ENCODE assay signal across 11 cellular contexts in genomic region chr13:44271915-44272341, GRCh38.
DNase-seq lines count a peak whose midpoint lies in the region; ATAC-seq, FAIRE-seq and TF ChIP-seq lines count a peak whose summit lies in the region.
"Had no signal": no experiment of that assay in that cellular context is flagged by ENCODE, and none has a peak within 500 bp of the region (broad histone marks: within the 10 kb centered on the region; RNA-seq: fewer than 3 reads in every experiment).

No MANE protein-coding gene starts in this region.

- peaks cover 10% of the 10 kb centered on the region for H3K36me3 Mint-ChIP-seq in activated naive CD4-positive, alpha-beta T cell treated with anti-CD3 and anti-CD28 coated beads, Interleukin-2, amount 50 U/mL, for 24 hours
- no peaks in the 10 kb centered on the region for H3K36me3 Mint-ChIP-seq in activated naive CD4-positive, alpha-beta T cell treated with anti-CD3 and anti-CD28 coated beads for 36 hours (ENCODE audit: low read depth)
- H3K36me3 Mint-ChIP-seq in nephron progenitor cell (ENCODE audit: low read depth), result no peaks in the 10 kb centered on the region
- H3K36me3 Mint-ChIP-seq: type B pancreatic cell had no signal

- DNase-seq in activated naive CD4-positive, alpha-beta T cell treated with anti-CD3 and anti-CD28 coated beads for 36 hours, result no peak
- peak; percentile 76 for DNase-seq in fibroblast of gingiva (ENCODE audit: low read depth)
- DNase-seq in nephron progenitor cell, result no peak
- no peak for DNase-seq in upper lobe of right lung
- DNase-seq in RCC 7860 (ENCODE audit: low spot score), result no peak
- no peak for DNase-seq in occipital lobe (lab: John Stamatoyannopoulos, UW)
- DNase-seq in cortex of kidney (lab: John Stamatoyannopoulos, UW), result no peak
- DNase-seq: activated naive CD8-positive, alpha-beta T cell treated with anti-CD3 and anti-CD28 coated beads, Interleukin-2, amount 10 ng/mL, durations not matched to agents 7 days and 5 days had no signal

- H3K36me3 ChIP-seq in upper lobe of right lung, result no peaks in the 10 kb centered on the region
- H3K36me3 ChIP-seq: SJSA1 had no signal

- H3K4me1 ChIP-seq in upper lobe of right lung, result peaks cover 36% of the 10 kb centered on the region

- CTCF ChIA-PET in activated naive CD4-positive, alpha-beta T cell treated with anti-CD3 and anti-CD28 coated beads for 36 hours (lab: Charles Lee), result interaction anchor here (1.3 kb wide), 1 partner anchor 28 kb away, joined by 3 read pairs; no protein-coding TSS in a partner anchor

- H3K9me3 ChIP-seq in upper lobe of right lung, result no peaks in the 10 kb centered on the region
- H3K9me3 ChIP-seq: SJSA1 had no signal

- no peak overlapping the region for H3K4me3 ChIP-seq in upper lobe of right lung
- H3K4me3 ChIP-seq: SJSA1 had no signal

- TF ChIP-seq CTCF in nephron progenitor cell (IDR thresholded peaks at IDR 0.05), result no peak
- TF ChIP-seq CTCF in upper lobe of right lung (IDR thresholded peaks at IDR 0.05), result no peak

- peaks cover 48% of the 10 kb centered on the region for H3K4me1 Mint-ChIP-seq in activated naive CD4-positive, alpha-beta T cell treated with anti-CD3 and anti-CD28 coated beads, Interleukin-2, amount 50 U/mL, for 24 hours
- H3K4me1 Mint-ChIP-seq in activated naive CD4-positive, alpha-beta T cell treated with anti-CD3 and anti-CD28 coated beads for 36 hours (ENCODE audit: low read depth), result peaks cover 56% of the 10 kb centered on the region
- peaks cover 53% of the 10 kb centered on the region for H3K4me1 Mint-ChIP-seq in nephron progenitor cell

- H3K27ac ChIP-seq in upper lobe of right lung, result peak overlapping the region; percentile 51
- H3K27ac ChIP-seq: SJSA1 had no signal

- H3K27me3 ChIP-seq in upper lobe of right lung, result no peaks in the 10 kb centered on the region
- H3K27me3 ChIP-seq: SJSA1 had no signal

- peak overlapping the region; percentile 30 for H3K27ac Mint-ChIP-seq in activated naive CD4-positive, alpha-beta T cell treated with anti-CD3 and anti-CD28 coated beads, Interleukin-2, amount 50 U/mL, for 24 hours
- no peak overlapping the region for H3K27ac Mint-ChIP-seq in activated naive CD4-positive, alpha-beta T cell treated with anti-CD3 and anti-CD28 coated beads for 36 hours
- H3K27ac Mint-ChIP-seq in nephron progenitor cell, result peak overlapping the region; percentile 46
- H3K27ac Mint-ChIP-seq: activated naive CD8-positive, alpha-beta T cell treated with anti-CD3 and anti-CD28 coated beads, Interleukin-2, amount 10 ng/mL, durations not matched to agents 7 days and 5 days; type B pancreatic cell had no signal

- H3K27me3 Mint-ChIP-seq in activated naive CD4-positive, alpha-beta T cell treated with anti-CD3 and anti-CD28 coated beads, Interleukin-2, amount 50 U/mL, for 24 hours, result peaks cover 2% of the 10 kb centered on the region
- H3K27me3 Mint-ChIP-seq in activated naive CD4-positive, alpha-beta T cell treated with anti-CD3 and anti-CD28 coated beads for 36 hours (ENCODE audit: low read depth), result no peaks in the 10 kb centered on the region
- H3K27me3 Mint-ChIP-seq in nephron progenitor cell (ENCODE audit: low read depth, poor library complexity), result peaks cover 6% of the 10 kb centered on the region

- no peak overlapping the region for H3K4me3 Mint-ChIP-seq in activated naive CD4-positive, alpha-beta T cell treated with anti-CD3 and anti-CD28 coated beads, Interleukin-2, amount 50 U/mL, for 24 hours
- no peak overlapping the region for H3K4me3 Mint-ChIP-seq in activated naive CD4-positive, alpha-beta T cell treated with anti-CD3 and anti-CD28 coated beads for 36 hours
- H3K4me3 Mint-ChIP-seq in nephron progenitor cell, result no peak overlapping the region
- H3K4me3 Mint-ChIP-seq: activated naive CD8-positive, alpha-beta T cell treated with anti-CD3 and anti-CD28 coated beads, Interleukin-2, amount 10 ng/mL, durations not matched to agents 7 days and 5 days; type B pancreatic cell had no signal

- intact Hi-C loops in activated naive CD4-positive, alpha-beta T cell treated with anti-CD3 and anti-CD28 coated beads for 36 hours (cut with micrococcal nuclease), result loop anchor here (10.0 kb wide), 2 partner anchors 1207 to 1997 kb away; partner anchors contain the start of gene AKAP11
- intact Hi-C loops in upper lobe of right lung (cut with DNase I), result no loop called here

- no peak for ATAC-seq in upper lobe of right lung

- peaks cover 6% of the 10 kb centered on the region for H3K9me3 Mint-ChIP-seq in activated naive CD4-positive, alpha-beta T cell treated with anti-CD3 and anti-CD28 coated beads, Interleukin-2, amount 50 U/mL, for 24 hours
- H3K9me3 Mint-ChIP-seq in activated naive CD4-positive, alpha-beta T cell treated with anti-CD3 and anti-CD28 coated beads for 36 hours, result no peaks in the 10 kb centered on the region
- peaks cover 5% of the 10 kb centered on the region for H3K9me3 Mint-ChIP-seq in nephron progenitor cell

- FAIRE-seq in RCC 7860 (lab: Jason Lieb, UNC), result no peak
